ENCODE assay signal across 15 cellular contexts in the genomic region with DNA sequence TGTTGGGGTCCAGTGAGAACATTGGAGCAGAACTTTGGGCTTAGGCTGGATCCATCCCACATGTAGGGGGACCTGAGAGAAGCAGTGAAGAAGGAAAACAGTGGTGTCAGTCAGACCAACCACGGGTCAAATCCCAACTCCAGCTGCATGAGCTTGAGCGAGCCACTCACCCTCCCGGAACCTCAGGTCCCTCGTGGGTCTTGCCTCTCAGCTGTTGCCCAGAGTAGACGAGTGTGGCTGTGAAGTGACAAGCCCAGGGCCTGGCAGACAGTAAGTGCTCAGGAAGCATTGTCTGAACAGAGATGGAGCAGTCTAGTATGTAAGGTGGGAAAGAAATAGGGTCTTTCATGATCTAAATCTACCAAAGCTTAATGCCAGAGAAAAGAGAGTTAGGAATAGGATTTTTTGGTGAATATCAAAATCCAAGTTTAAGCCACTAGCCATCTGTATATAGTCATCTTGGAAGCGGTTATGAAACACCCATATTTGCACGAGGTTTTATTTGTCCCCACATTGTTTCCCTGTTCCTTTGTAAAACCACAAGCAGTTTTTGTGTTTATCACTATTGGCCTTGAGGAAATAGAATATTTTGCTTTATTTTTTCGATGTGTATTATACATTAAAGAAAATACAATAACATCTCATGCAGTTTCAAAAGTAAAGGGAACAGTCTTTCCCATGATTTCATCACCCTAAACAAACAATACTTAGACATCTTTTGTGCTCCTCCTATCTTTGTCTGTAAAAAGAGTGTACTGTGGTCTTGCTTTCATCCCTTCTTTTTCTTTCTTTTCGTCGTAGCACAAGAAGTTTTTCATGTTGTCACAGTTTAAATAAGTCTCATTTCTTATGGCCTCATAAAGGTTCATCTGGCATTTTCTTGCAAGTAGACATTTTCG.
DNase-seq lines count a peak whose midpoint lies in the region; ATAC-seq and TF ChIP-seq lines count a peak whose summit lies in the region.
"Had no signal": no experiment of that assay in that cellular context is flagged by ENCODE, and none has a peak within 500 bp of the region (broad histone marks: within the 10 kb centered on the region; RNA-seq: fewer than 3 reads in every experiment).

No MANE protein-coding gene starts in this region.

- TF ChIP-seq POLR2A in thyroid gland (IDR thresholded peaks at IDR 0.05) = no peak

- H3K4me1 ChIP-seq in thyroid gland = peaks cover 58 to 82% of the 10 kb centered on the region in 2 donors

- H3K9me3 Mint-ChIP-seq in activated T-cell treated with anti-CD3 and anti-CD28 coated beads, Interleukin-2, amount 50 U/mL, for 72 hours = no peaks in the 10 kb centered on the region
- H3K9me3 Mint-ChIP-seq in activated naive CD8-positive, alpha-beta T cell treated with anti-CD3 and anti-CD28 coated beads, Interleukin-2, amount 50 U/mL, for 24 hours = no peaks in the 10 kb centered on the region
- H3K9me3 Mint-ChIP-seq: activated naive CD4-positive, alpha-beta T cell treated with anti-CD3 and anti-CD28 coated beads, Interleukin-2, amount 50 U/mL, for 24 hours had no signal

- no peak for TF ChIP-seq CTCF in thyroid gland (IDR thresholded peaks at IDR 0.05)

- H3K4me3 ChIP-seq in thyroid gland (replicated peaks in 1 of 3) = no peak overlapping the region
- H3K4me3 ChIP-seq: lower lobe of right lung, transverse colon had no signal

- H3K4me3 Mint-ChIP-seq in activated T-cell treated with anti-CD3 and anti-CD28 coated beads, Interleukin-2, amount 50 U/mL, for 72 hours = peak overlapping the region; percentile 6 to 31
- H3K4me3 Mint-ChIP-seq in activated naive CD8-positive, alpha-beta T cell treated with anti-CD3 and anti-CD28 coated beads, Interleukin-2, amount 50 U/mL, for 24 hours = no peak overlapping the region
- H3K4me3 Mint-ChIP-seq: activated naive CD4-positive, alpha-beta T cell treated with anti-CD3 and anti-CD28 coated beads, Interleukin-2, amount 50 U/mL, for 24 hours had no signal

- DNase-seq in activated T-cell treated with anti-CD3 and anti-CD28 coated beads, Interleukin-2, amount 50 U/mL, for 72 hours = no peak
- DNase-seq in activated T-cell treated with anti-CD3 and anti-CD28 coated beads for 4 hours (no peak), fibroblast of the conjunctiva (ENCODE audit: low read depth) (peak; percentile 71), thyroid gland (no peak), epidermal melanocyte (ENCODE audit: insufficient read length, low spot score) (no peak), DMS 273 treated with DMSO at 0.1 percent for 48 hours (lab: John Stamatoyannopoulos, UW) (no peak)
- no peak for DNase-seq in activated naive CD8-positive, alpha-beta T cell treated with anti-CD3 and anti-CD28 coated beads, Interleukin-2, amount 50 U/mL, for 24 hours
- DNase-seq: activated CD4-positive, CD25-positive, alpha-beta regulatory T cell; effector CD4-positive, alpha-beta T cell; lower lobe of right lung; NCI-H524 treated with DMSO at 0.1 percent for 48 hours; SHP77; transverse colon had no signal

- peaks cover 76% of the 10 kb centered on the region for H3K4me1 Mint-ChIP-seq in activated T-cell treated with anti-CD3 and anti-CD28 coated beads, Interleukin-2, amount 50 U/mL, for 72 hours (ENCODE audit: low read depth)
- peaks cover 45% of the 10 kb centered on the region for H3K4me1 Mint-ChIP-seq in activated naive CD8-positive, alpha-beta T cell treated with anti-CD3 and anti-CD28 coated beads, Interleukin-2, amount 50 U/mL, for 24 hours

- H3K27me3 Mint-ChIP-seq in activated T-cell treated with anti-CD3 and anti-CD28 coated beads, Interleukin-2, amount 50 U/mL, for 72 hours (ENCODE audit: low read depth) = no peaks in the 10 kb centered on the region
- peaks cover 2% of the 10 kb centered on the region for H3K27me3 Mint-ChIP-seq in activated naive CD8-positive, alpha-beta T cell treated with anti-CD3 and anti-CD28 coated beads, Interleukin-2, amount 50 U/mL, for 24 hours
- H3K27me3 Mint-ChIP-seq: activated naive CD4-positive, alpha-beta T cell treated with anti-CD3 and anti-CD28 coated beads, Interleukin-2, amount 50 U/mL, for 24 hours had no signal

- intact Hi-C loops in thyroid gland (cut with DNase I) = loop anchor here (10.0 kb wide), 1 partner anchor 78 kb away; no protein-coding TSS in a partner anchor

- H3K27ac Mint-ChIP-seq in activated T-cell treated with anti-CD3 and anti-CD28 coated beads, Interleukin-2, amount 50 U/mL, for 72 hours = peak overlapping the region; percentile 36
- H3K27ac Mint-ChIP-seq in activated naive CD8-positive, alpha-beta T cell treated with anti-CD3 and anti-CD28 coated beads, Interleukin-2, amount 50 U/mL, for 24 hours = peak overlapping the region; percentile 43
- H3K27ac Mint-ChIP-seq: activated naive CD4-positive, alpha-beta T cell treated with anti-CD3 and anti-CD28 coated beads, Interleukin-2, amount 50 U/mL, for 24 hours had no signal

- peaks cover 13 to 18% of the 10 kb centered on the region in 2 donors for H3K36me3 Mint-ChIP-seq in activated T-cell treated with anti-CD3 and anti-CD28 coated beads, Interleukin-2, amount 50 U/mL, for 72 hours (ENCODE audit: insufficient read depth in 2 of 2)
- H3K36me3 Mint-ChIP-seq in activated naive CD8-positive, alpha-beta T cell treated with anti-CD3 and anti-CD28 coated beads, Interleukin-2, amount 50 U/mL, for 24 hours (ENCODE audit: low read depth) = peaks cover 39% of the 10 kb centered on the region

- peak overlapping the region; percentile 78 to 85 (median 85) for H3K27ac ChIP-seq in thyroid gland
- H3K27ac ChIP-seq: lower lobe of right lung, transverse colon had no signal

- no peak for ATAC-seq in activated T-cell treated with anti-CD3 and anti-CD28 coated beads, Interleukin-2, amount 50 U/mL, for 72 hours (replicated peaks in 1 of 2)
- ATAC-seq in activated naive CD8-positive, alpha-beta T cell treated with anti-CD3 and anti-CD28 coated beads, Interleukin-2, amount 50 U/mL, for 24 hours = no peak
- no peak for ATAC-seq in GM19328 (IDR thresholded peaks at IDR 0.05; ENCODE audit: unreplicated experiment)
- ATAC-seq: lower lobe of right lung had no signal

- H3K9me3 ChIP-seq in thyroid gland = no peaks in the 10 kb centered on the region
- H3K9me3 ChIP-seq: lower lobe of right lung, transverse colon had no signal

- 71 to 72% methylated on average over 11 of the region's 11 CpGs for WGBS in thyroid gland, 2 donors

- H3K27me3 ChIP-seq in thyroid gland = no peaks in the 10 kb centered on the region
- H3K27me3 ChIP-seq: transverse colon had no signal

- no peaks in the 10 kb centered on the region for H3K36me3 ChIP-seq in thyroid gland
